Comparison of ENCODE assay signal across 17 cellular contexts in the genomic region with DNA sequence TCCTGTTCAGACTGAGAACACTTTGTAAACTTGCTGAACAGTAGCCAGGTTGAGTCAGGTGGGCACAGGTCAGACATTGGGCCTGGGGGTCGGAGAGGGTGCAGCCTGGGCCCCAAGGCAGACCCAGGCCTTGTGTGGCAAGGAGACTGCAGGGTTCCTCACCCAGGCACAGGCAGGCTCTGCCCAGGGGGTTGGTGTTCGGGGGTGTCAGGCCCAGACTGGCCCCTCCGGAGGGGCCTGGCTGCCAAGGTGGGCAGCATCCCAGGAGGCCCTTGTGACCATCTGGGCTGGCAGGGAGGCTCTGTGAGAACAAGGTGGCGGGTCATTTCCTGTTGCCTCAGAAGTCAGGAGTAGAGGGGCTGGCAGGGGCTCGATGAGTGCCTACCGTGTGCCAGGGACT.
"Had no signal": no experiment of that assay in that cellular context is flagged by ENCODE, and none has a peak within 500 bp of the region (broad histone marks: within the 10 kb centered on the region; RNA-seq: fewer than 3 reads in every experiment).

No MANE protein-coding gene starts in this region.

- H3K27me3 Mint-ChIP-seq: activated CD4-positive, alpha-beta T cell treated with anti-CD3 and anti-CD28 coated beads, Interleukin-2, amount 10 ng/mL, durations not matched to agents 24 days and 14 days; activated T-cell treated with anti-CD3 and anti-CD28 coated beads, Interleukin-2, amount 50 U/mL, for 24 hours; stimulated activated naive CD8-positive, alpha-beta T cell treated with anti-CD3 and anti-CD28 coated beads, Interleukin-15, amount 100 ng/mL, for 72 hours had no signal

- H3K9me3 Mint-ChIP-seq: activated CD4-positive, alpha-beta T cell treated with anti-CD3 and anti-CD28 coated beads, Interleukin-2, amount 10 ng/mL, durations not matched to agents 24 days and 14 days; activated T-cell treated with anti-CD3 and anti-CD28 coated beads, Interleukin-2, amount 50 U/mL, for 24 hours; activated T-helper 2 cell treated with anti-CD3 and anti-CD28 coated beads, Interferon-gamma antibody, Interleukin-2, Interleukin-4, amounts not matched to agents 10 μg/mL and 5 μg/mL and 100 μg/mL, durations not matched to agents 14 hours and 24 hours and 36 hours; neural crest cell; stimulated activated naive CD8-positive, alpha-beta T cell treated with anti-CD3 and anti-CD28 coated beads, Interleukin-15, amount 100 ng/mL, for 72 hours had no signal

- DNase-seq: activated CD4-positive, alpha-beta T cell treated with anti-CD3 and anti-CD28 coated beads, Interleukin-2, amount 10 ng/mL, durations not matched to agents 24 days and 14 days; activated CD8-positive, alpha-beta T cell treated with anti-CD3 and anti-CD28 coated beads, Interleukin-2, amount 10 ng/mL, durations not matched to agents 7 days and 5 days; activated naive CD4-positive, alpha-beta T cell treated with anti-CD3 and anti-CD28 coated beads, Interleukin-2, amount 50 U/mL, for 16 hours; activated T-cell treated with anti-CD3 and anti-CD28 coated beads, Interleukin-2, amount 50 U/mL, for 24 hours; amniotic stem cell; foreskin keratinocyte; stimulated activated naive CD8-positive, alpha-beta T cell treated with anti-CD3 and anti-CD28 coated beads, Interleukin-15, amount 100 ng/mL, for 72 hours; T-helper 1 cell; trophoblast cell had no signal

- H3K4me1 ChIP-seq: foreskin keratinocyte, prostate gland, right atrium auricular region, suprapubic skin had no signal

- H3K27ac ChIP-seq: cardiac muscle cell, foreskin keratinocyte, prostate gland, right atrium auricular region, suprapubic skin had no signal

- H3K9me3 ChIP-seq: prostate gland, right atrium auricular region, suprapubic skin had no signal

- H3K4me3 ChIP-seq: cardiac muscle cell, prostate gland, right atrium auricular region, skin epidermis, suprapubic skin had no signal

- H3K27ac Mint-ChIP-seq: activated CD4-positive, alpha-beta T cell treated with anti-CD3 and anti-CD28 coated beads, Interleukin-2, amount 10 ng/mL, durations not matched to agents 24 days and 14 days; activated CD8-positive, alpha-beta T cell treated with anti-CD3 and anti-CD28 coated beads, Interleukin-2, amount 10 ng/mL, durations not matched to agents 7 days and 5 days; activated T-cell treated with anti-CD3 and anti-CD28 coated beads, Interleukin-2, amount 50 U/mL, for 24 hours; activated T-helper 2 cell treated with anti-CD3 and anti-CD28 coated beads, Interferon-gamma antibody, Interleukin-2, Interleukin-4, amounts not matched to agents 10 μg/mL and 5 μg/mL and 100 μg/mL, durations not matched to agents 14 hours and 24 hours and 36 hours had no signal

- H3K27me3 ChIP-seq: cardiac muscle cell, foreskin keratinocyte, right atrium auricular region, suprapubic skin had no signal

- ATAC-seq: activated CD8-positive, alpha-beta T cell treated with anti-CD3 and anti-CD28 coated beads, Interleukin-2, amount 10 ng/mL, durations not matched to agents 7 days and 5 days; foreskin keratinocyte; left lobe of liver; stimulated activated naive CD8-positive, alpha-beta T cell treated with anti-CD3 and anti-CD28 coated beads, Interleukin-15, amount 100 ng/mL, for 72 hours had no signal

- H3K4me3 Mint-ChIP-seq: activated CD4-positive, alpha-beta T cell treated with anti-CD3 and anti-CD28 coated beads, Interleukin-2, amount 10 ng/mL, durations not matched to agents 24 days and 14 days; activated CD8-positive, alpha-beta T cell treated with anti-CD3 and anti-CD28 coated beads, Interleukin-2, amount 10 ng/mL, durations not matched to agents 7 days and 5 days; activated T-cell treated with anti-CD3 and anti-CD28 coated beads, Interleukin-2, amount 50 U/mL, for 24 hours; neural crest cell; stimulated activated naive CD8-positive, alpha-beta T cell treated with anti-CD3 and anti-CD28 coated beads, Interleukin-15, amount 100 ng/mL, for 72 hours had no signal

- H3K4me1 Mint-ChIP-seq: activated CD4-positive, alpha-beta T cell treated with anti-CD3 and anti-CD28 coated beads, Interleukin-2, amount 10 ng/mL, durations not matched to agents 24 days and 14 days; stimulated activated naive CD8-positive, alpha-beta T cell treated with anti-CD3 and anti-CD28 coated beads, Interleukin-15, amount 100 ng/mL, for 72 hours had no signal

- H3K36me3 ChIP-seq: prostate gland had no signal
